12 cellular contexts compared by ENCODE assay signal in the genomic region with DNA sequence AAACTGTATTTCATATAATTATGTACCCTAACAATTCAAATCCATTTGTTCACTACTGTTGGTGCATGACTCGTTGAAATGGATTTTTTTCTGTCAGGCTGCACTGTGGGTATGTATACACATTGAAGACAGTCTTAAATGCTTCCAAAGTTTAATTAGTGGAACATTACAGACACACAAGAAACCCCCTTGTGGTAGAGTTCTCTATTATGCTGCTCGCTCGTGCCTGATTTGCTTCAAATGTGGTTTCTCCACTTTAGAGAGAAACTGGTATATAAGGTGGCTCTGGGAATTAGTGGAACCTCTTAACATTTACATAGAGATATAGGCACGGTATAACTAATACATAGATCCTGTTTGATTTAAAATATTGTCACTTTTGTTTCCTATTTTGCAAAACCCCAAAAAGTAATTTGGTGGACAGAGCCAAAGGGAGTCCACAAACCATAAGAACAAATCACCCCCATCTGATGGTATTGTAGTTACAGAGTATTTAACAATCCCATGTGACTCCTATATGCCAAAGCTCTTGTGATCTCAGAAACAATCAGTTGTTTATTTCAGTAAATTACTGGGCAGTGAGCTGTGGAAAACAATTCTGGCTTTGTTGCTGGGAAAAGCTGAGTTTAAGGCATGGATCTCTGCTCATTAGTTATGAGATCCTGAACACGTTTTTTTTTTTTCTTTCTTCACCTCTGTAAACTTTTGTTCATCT.
DNase-seq lines count a peak whose midpoint lies in the region; ATAC-seq and TF ChIP-seq lines count a peak whose summit lies in the region.
"Had no signal": no experiment of that assay in that cellular context is flagged by ENCODE, and none has a peak within 500 bp of the region (broad histone marks: within the 10 kb centered on the region; RNA-seq: fewer than 3 reads in every experiment).

No MANE protein-coding gene starts in this region.

- H3K4me3 ChIP-seq in GM12865 (ENCODE audit: low read depth, low read length), result no peak overlapping the region
- H3K4me3 ChIP-seq: gastroesophageal sphincter had no signal

- no peaks in the 10 kb centered on the region for H3K36me3 ChIP-seq in KOPT-K1 (ENCODE audit: insufficient read depth, low read length)
- H3K36me3 ChIP-seq: gastroesophageal sphincter had no signal

- no peak for TF ChIP-seq CTCF in GM12865 (IDR thresholded peaks at IDR 0.05; ENCODE audit: insufficient read depth, low read depth, low read length, missing control alignments)

- ATAC-seq in GM21360 (IDR thresholded peaks at IDR 0.05; ENCODE audit: unreplicated experiment) (peak; percentile 51), GM21825 (IDR thresholded peaks at IDR 0.05; ENCODE audit: unreplicated experiment) (no peak)
- ATAC-seq: activated CD8-positive, alpha-beta memory T cell treated with anti-CD3 and anti-CD28 coated beads, Interleukin-2, amount 10 ng/mL, durations not matched to agents 7 days and 5 days; gastroesophageal sphincter had no signal

- no peaks in the 10 kb centered on the region for H3K9me3 ChIP-seq in KOPT-K1 (ENCODE audit: insufficient read depth, low read length, poor library complexity, severe bottlenecking)
- H3K9me3 ChIP-seq: gastroesophageal sphincter had no signal

- DNase-seq in GM12865 (ENCODE audit: low read depth) (peak; percentile 37), inferior parietal cortex (ENCODE audit: extremely low spot score) (peak; percentile 88), AG08395 (ENCODE audit: low spot score) (no peak), NCI-H446 (lab: John Stamatoyannopoulos, UW) (no peak), NCI-H774 (lab: John Stamatoyannopoulos, UW) (no peak)
- DNase-seq: activated CD8-positive, alpha-beta memory T cell treated with anti-CD3 and anti-CD28 coated beads, Interleukin-2, amount 10 ng/mL, durations not matched to agents 7 days and 5 days; CD8-positive, alpha-beta memory T cell; NCI-H2029 treated with DMSO at 0.1 percent for 48 hours had no signal

- peak overlapping the region; percentile 4 for H3K27ac ChIP-seq in KOPT-K1 (ENCODE audit: low read depth, low read length, poor library complexity, severe bottlenecking)
- H3K27ac ChIP-seq: gastroesophageal sphincter had no signal

Comparison
In these comparisons a context has a peak if more than half of its experiments do, and no peak if none do; other contexts are left out.
1. DNase-seq: peak in GM12865 (single experiment) and inferior parietal cortex (single experiment); none in AG08395 (single experiment), NCI-H446 (0 of 2) and NCI-H774 (single experiment).